26 cellular contexts compared by ENCODE assay signal in genomic region chr5:82387819-82388166, GRCh38.
DNase-seq lines count a peak whose midpoint lies in the region; ATAC-seq, FAIRE-seq and TF ChIP-seq lines count a peak whose summit lies in the region.
"Had no signal": no experiment of that assay in that cellular context is flagged by ENCODE, and none has a peak within 500 bp of the region (broad histone marks: within the 10 kb centered on the region; RNA-seq: fewer than 3 reads in every experiment).

No MANE protein-coding gene starts in this region.

- H3K4me2 ChIP-seq in A549: peak overlapping the region; percentile 56
- H3K4me2 ChIP-seq in osteoblast (ENCODE audit: insufficient read depth, low read length): no peak overlapping the region

- DNase-seq in A549 (ENCODE audit: low read depth in 1 of 2, low spot score in 1 of 2) (no peak), HFFc6 (no peak), breast epithelium (ENCODE audit: low spot score in 2 of 2) (no peak), osteoblast (ENCODE audit: insufficient read length, low spot score, missing footprints) (peak; percentile 41), T-helper 2 cell (no peak), DMS114 treated with DMSO at 0.1 percent for 48 hours (lab: John Stamatoyannopoulos, UW; ENCODE audit: unreplicated experiment) (no peak)
- DNase-seq in stimulated activated effector memory CD8-positive, alpha-beta T cell treated with anti-CD3 and anti-CD28 coated beads, Interleukin-12 subunit alpha, Interleukin-12 subunit beta, amount 100 ng/mL, for 72 hours (ENCODE audit: low spot score in 2 of 2): no peak
- DNase-seq: ACHN; activated CD4-positive, alpha-beta T cell treated with anti-CD3 and anti-CD28 coated beads, Interleukin-2, amount 50 U/mL, for 1 hour; activated CD8-positive, alpha-beta memory T cell treated with anti-CD3 and anti-CD28 coated beads, Interleukin-2, amount 10 ng/mL, durations not matched to agents 7 days and 5 days; activated naive CD4-positive, alpha-beta T cell treated with anti-CD3 and anti-CD28 coated beads for 36 hours; activated T-cell treated with anti-CD3 and anti-CD28 coated beads, Interleukin-2, amount 50 U/mL, for 72 hours; colonic mucosa; DND-41; effector memory CD4-positive, alpha-beta T cell; head of caudate nucleus; NCI-H1436 treated with DMSO at 0.1 percent for 48 hours; stimulated activated CD4-positive, alpha-beta T cell treated with anti-CD3 and anti-CD28 coated beads, Interleukin-15, amount 100 ng/mL, for 24 hours; WERI-Rb-1 had no signal

- H3K27me3 ChIP-seq in breast epithelium: no peaks in the 10 kb centered on the region
- no peaks in the 10 kb centered on the region for H3K27me3 ChIP-seq in osteoblast (ENCODE audit: insufficient read depth, low read length)
- H3K27me3 ChIP-seq: colonic mucosa had no signal

- TF ChIP-seq EP300 in A549 (IDR thresholded peaks at IDR 0.05): no peak

- H3K36me3 ChIP-seq in breast epithelium (no peaks in the 10 kb centered on the region), osteoblast (ENCODE audit: insufficient read depth, low read length) (no peaks in the 10 kb centered on the region)
- H3K36me3 ChIP-seq: colonic mucosa, HAP-1, thoracic aorta, WERI-Rb-1 had no signal

- no peak for TF ChIP-seq POLR2A in A549 (IDR thresholded peaks at IDR 0.05; ENCODE audit: low read length)
- TF ChIP-seq POLR2A in breast epithelium (IDR thresholded peaks at IDR 0.05): no peak

- H3K27ac ChIP-seq in A549: peak overlapping the region; percentile 66 to 81; a peak in 5 of 6 replicates
- H3K27ac ChIP-seq in breast epithelium: peak overlapping the region; percentile 33 to 65
- H3K27ac ChIP-seq in osteoblast (ENCODE audit: low read depth, low read length): peak overlapping the region; percentile 100
- H3K27ac ChIP-seq: colonic mucosa, WERI-Rb-1 had no signal

- peaks cover 47% of the 10 kb centered on the region for H3K4me1 Mint-ChIP-seq in HFFc6 (ENCODE audit: low read depth)
- peaks cover 13% of the 10 kb centered on the region for H3K4me1 Mint-ChIP-seq in stimulated activated effector memory CD8-positive, alpha-beta T cell treated with anti-CD3 and anti-CD28 coated beads, Interleukin-12 subunit alpha, Interleukin-12 subunit beta, amount 100 ng/mL, for 72 hours

- H2AFZ ChIP-seq in osteoblast (ENCODE audit: low read length): no peak overlapping the region

- no peaks in the 10 kb centered on the region for H3K79me2 ChIP-seq in osteoblast (ENCODE audit: insufficient read depth, low read length)

- CTCF ChIA-PET in A549 (lab: Yijun Ruan, JAX): interaction anchor here (1.0 to 3.1 kb wide), 4 partner anchors 12 to 36 kb away, joined by 3 to 15 read pairs (median 8); no protein-coding TSS in a partner anchor

- H3K4me1 ChIP-seq in A549: peaks cover 30% of the 10 kb centered on the region
- no peaks in the 10 kb centered on the region for H3K4me1 ChIP-seq in breast epithelium
- H3K4me1 ChIP-seq in osteoblast (ENCODE audit: insufficient read depth, low read length): peaks cover 48% of the 10 kb centered on the region
- H3K4me1 ChIP-seq: colonic mucosa, HAP-1 had no signal

- peak; percentile 13 to 35; a peak in 3 of 6 replicates for ATAC-seq in A549
- ATAC-seq in stimulated activated effector memory CD8-positive, alpha-beta T cell treated with anti-CD3 and anti-CD28 coated beads, Interleukin-12 subunit alpha, Interleukin-12 subunit beta, amount 100 ng/mL, for 72 hours: no peak
- no peak for ATAC-seq in HG03342 (IDR thresholded peaks at IDR 0.05; ENCODE audit: unreplicated experiment)
- ATAC-seq: activated CD8-positive, alpha-beta memory T cell treated with anti-CD3 and anti-CD28 coated beads, Interleukin-2, amount 10 ng/mL, durations not matched to agents 7 days and 5 days; activated T-cell treated with anti-CD3 and anti-CD28 coated beads, Interleukin-2, amount 50 U/mL, for 72 hours had no signal

- POLR2A ChIA-PET in A549 (lab: Yijun Ruan, JAX): interaction anchor here (0.9 to 2.1 kb wide), 3 partner anchors 22 to 690 kb away, joined by 3 to 10 read pairs (median 4); partner anchors contain the start of gene XRCC4

- no peaks in the 10 kb centered on the region for H4K20me1 ChIP-seq in osteoblast (ENCODE audit: insufficient read depth, low read length)

- intact Hi-C loops in breast epithelium (cut with DNase I; ENCODE audit: low total_unique reads): no loop called here

- H3K4me3 Mint-ChIP-seq in HFFc6: no peak overlapping the region
- H3K4me3 Mint-ChIP-seq in stimulated activated effector memory CD8-positive, alpha-beta T cell treated with anti-CD3 and anti-CD28 coated beads, Interleukin-12 subunit alpha, Interleukin-12 subunit beta, amount 100 ng/mL, for 72 hours: no peak overlapping the region
- H3K4me3 Mint-ChIP-seq: activated CD8-positive, alpha-beta memory T cell treated with anti-CD3 and anti-CD28 coated beads, Interleukin-2, amount 10 ng/mL, durations not matched to agents 7 days and 5 days; activated naive CD4-positive, alpha-beta T cell treated with anti-CD3 and anti-CD28 coated beads for 36 hours; activated T-cell treated with anti-CD3 and anti-CD28 coated beads, Interleukin-2, amount 50 U/mL, for 72 hours; neural crest cell; stimulated activated naive CD8-positive, alpha-beta T cell treated with anti-CD3 and anti-CD28 coated beads, Interleukin-15, Interleukin-2, amounts not matched to agents 100 ng/mL and 50 ng/mL, for 24 hours had no signal

- TF ChIP-seq CTCF in A549 (IDR thresholded peaks at IDR 0.05): no peak
- no peak for TF ChIP-seq CTCF in HFFc6 (IDR thresholded peaks at IDR 0.05)
- no peak for TF ChIP-seq CTCF in breast epithelium (IDR thresholded peaks at IDR 0.05)
- no peak for TF ChIP-seq CTCF in osteoblast (IDR thresholded peaks at IDR 0.05; ENCODE audit: extremely low read depth, low read depth, low read length)

- H3K9me3 ChIP-seq in A549: 0 out of 3 replicates have a peak, but pooled peaks cover 2% of the 10 kb centered on the region
- no peaks in the 10 kb centered on the region for H3K9me3 ChIP-seq in breast epithelium
- H3K9me3 ChIP-seq in osteoblast (ENCODE audit: low read depth, low read length): no peaks in the 10 kb centered on the region
- H3K9me3 ChIP-seq: colonic mucosa, HAP-1, thoracic aorta had no signal

- no peaks in the 10 kb centered on the region for H3K9me3 Mint-ChIP-seq in HFFc6
- H3K9me3 Mint-ChIP-seq in stimulated activated effector memory CD8-positive, alpha-beta T cell treated with anti-CD3 and anti-CD28 coated beads, Interleukin-12 subunit alpha, Interleukin-12 subunit beta, amount 100 ng/mL, for 72 hours: no peaks in the 10 kb centered on the region
- H3K9me3 Mint-ChIP-seq: activated naive CD4-positive, alpha-beta T cell treated with anti-CD3 and anti-CD28 coated beads for 36 hours; stimulated activated naive CD8-positive, alpha-beta T cell treated with anti-CD3 and anti-CD28 coated beads, Interleukin-15, Interleukin-2, amounts not matched to agents 100 ng/mL and 50 ng/mL, for 24 hours had no signal

- no peak for TF ChIP-seq RAD21 in A549 (conservative IDR thresholded peaks at IDR 0.05 in 1 of 2, IDR thresholded peaks at IDR 0.05 in 1 of 2)

- 7% methylated on average over 5 of the region's 5 CpGs for WGBS in A549 (ENCODE audit: missing lambda C conversion rate)

- no peak overlapping the region for H3K4me3 ChIP-seq in A549
- no peak overlapping the region for H3K4me3 ChIP-seq in breast epithelium
- H3K4me3 ChIP-seq in osteoblast (ENCODE audit: insufficient read depth, low read length): no peak overlapping the region
- H3K4me3 ChIP-seq: colonic mucosa, HAP-1, thoracic aorta had no signal

- H3K27ac Mint-ChIP-seq in HFFc6: peak overlapping the region; percentile 14; the same call in 1 of the 2 replicates
- no peak overlapping the region for H3K27ac Mint-ChIP-seq in stimulated activated effector memory CD8-positive, alpha-beta T cell treated with anti-CD3 and anti-CD28 coated beads, Interleukin-12 subunit alpha, Interleukin-12 subunit beta, amount 100 ng/mL, for 72 hours
- H3K27ac Mint-ChIP-seq: activated CD8-positive, alpha-beta memory T cell treated with anti-CD3 and anti-CD28 coated beads, Interleukin-2, amount 10 ng/mL, durations not matched to agents 7 days and 5 days; activated naive CD4-positive, alpha-beta T cell treated with anti-CD3 and anti-CD28 coated beads for 36 hours; activated T-cell treated with anti-CD3 and anti-CD28 coated beads, Interleukin-2, amount 50 U/mL, for 72 hours; stimulated activated naive CD8-positive, alpha-beta T cell treated with anti-CD3 and anti-CD28 coated beads, Interleukin-15, Interleukin-2, amounts not matched to agents 100 ng/mL and 50 ng/mL, for 24 hours had no signal

- no peak for FAIRE-seq in A549 (lab: Jason Lieb, UNC)
- FAIRE-seq: HTR-8/SVneo, kidney had no signal

- peaks cover 3% of the 10 kb centered on the region for H3K27me3 Mint-ChIP-seq in HFFc6 (ENCODE audit: insufficient read depth)
- H3K27me3 Mint-ChIP-seq: stimulated activated naive CD8-positive, alpha-beta T cell treated with anti-CD3 and anti-CD28 coated beads, Interleukin-15, Interleukin-2, amounts not matched to agents 100 ng/mL and 50 ng/mL, for 24 hours had no signal

- peaks cover 8% of the 10 kb centered on the region; the same call in 1 of the 2 replicates for H3K36me3 Mint-ChIP-seq in HFFc6 (ENCODE audit: low read depth)
- no peaks in the 10 kb centered on the region for H3K36me3 Mint-ChIP-seq in stimulated activated effector memory CD8-positive, alpha-beta T cell treated with anti-CD3 and anti-CD28 coated beads, Interleukin-12 subunit alpha, Interleukin-12 subunit beta, amount 100 ng/mL, for 72 hours
- H3K36me3 Mint-ChIP-seq: activated CD8-positive, alpha-beta memory T cell treated with anti-CD3 and anti-CD28 coated beads, Interleukin-2, amount 10 ng/mL, durations not matched to agents 7 days and 5 days had no signal

TF ChIP-seq in A549, 52 proteins besides CTCF, POLR2A, EP300 and RAD21 (continues in another document):
- TF ChIP-seq MYC (IDR thresholded peaks at IDR 0.05; ENCODE audit: borderline replicate concordance, low read length) (no peak), JUNB (IDR thresholded peaks at IDR 0.05) (no peak), NR3C1 (IDR thresholded peaks at IDR 0.05) (no peak), HOXB13 (CRISPR knock-in tag; IDR thresholded peaks at IDR 0.05; ENCODE audit: low read depth) (no peak), EHF (CRISPR knock-in tag; IDR thresholded peaks at IDR 0.05) (no peak), USF2 (IDR thresholded peaks at IDR 0.05) (no peak), HOXB5 (CRISPR knock-in tag; IDR thresholded peaks at IDR 0.05) (no peak), BHLHE40 (IDR thresholded peaks at IDR 0.05; ENCODE audit: low read depth, low read length) (no peak), HDAC2 (IDR thresholded peaks at IDR 0.05) (no peak), CBX2 (IDR thresholded peaks at IDR 0.05; ENCODE audit: borderline replicate concordance, low read depth) (no peak), KDM1A (IDR thresholded peaks at IDR 0.05; ENCODE audit: low read depth) (no peak)

Comparison
In these comparisons a context has a peak if more than half of its experiments do, and no peak if none do; other contexts are left out.
1. ATAC-seq: peak in A549 (2 of 2); none in stimulated activated effector memory CD8-positive, alpha-beta T cell treated with anti-CD3 and anti-CD28 coated beads, Interleukin-12 subunit alpha, Interleukin-12 subunit beta, amount 100 ng/mL, for 72 hours (single experiment) and HG03342 (single experiment).
2. H3K27ac ChIP-seq: peak in every context shown above with its lines; median percentile 100 in osteoblast; 74 in A549; 49 in breast epithelium.